In the genomic region with DNA sequence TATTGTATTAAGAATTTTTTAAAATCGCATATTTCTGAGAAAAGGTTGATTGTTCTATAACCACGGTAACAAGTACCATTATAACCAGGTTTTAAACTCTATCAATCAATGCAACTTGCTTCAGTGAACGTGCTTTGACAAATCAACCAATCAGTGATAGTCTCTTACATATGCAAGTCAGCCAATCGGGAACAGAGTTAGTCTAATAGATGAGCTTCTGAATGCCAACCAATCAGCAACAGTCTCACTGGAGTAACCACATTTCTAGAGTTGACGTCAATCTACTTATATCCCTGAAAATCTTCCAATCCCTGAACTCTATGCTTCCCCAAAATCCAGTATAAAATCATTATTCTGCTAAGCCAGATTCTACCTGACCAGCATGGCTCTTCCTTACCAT, we compare ENCODE assay signal across 1 cellular context.
TF ChIP-seq lines count a peak whose summit lies in the region.

No MANE protein-coding gene starts in this region.

TF ChIP-seq in A549, 52 proteins besides CTCF, POLR2A, EP300 and RAD21 (continued from another document):
- TF ChIP-seq, protein P1, sequence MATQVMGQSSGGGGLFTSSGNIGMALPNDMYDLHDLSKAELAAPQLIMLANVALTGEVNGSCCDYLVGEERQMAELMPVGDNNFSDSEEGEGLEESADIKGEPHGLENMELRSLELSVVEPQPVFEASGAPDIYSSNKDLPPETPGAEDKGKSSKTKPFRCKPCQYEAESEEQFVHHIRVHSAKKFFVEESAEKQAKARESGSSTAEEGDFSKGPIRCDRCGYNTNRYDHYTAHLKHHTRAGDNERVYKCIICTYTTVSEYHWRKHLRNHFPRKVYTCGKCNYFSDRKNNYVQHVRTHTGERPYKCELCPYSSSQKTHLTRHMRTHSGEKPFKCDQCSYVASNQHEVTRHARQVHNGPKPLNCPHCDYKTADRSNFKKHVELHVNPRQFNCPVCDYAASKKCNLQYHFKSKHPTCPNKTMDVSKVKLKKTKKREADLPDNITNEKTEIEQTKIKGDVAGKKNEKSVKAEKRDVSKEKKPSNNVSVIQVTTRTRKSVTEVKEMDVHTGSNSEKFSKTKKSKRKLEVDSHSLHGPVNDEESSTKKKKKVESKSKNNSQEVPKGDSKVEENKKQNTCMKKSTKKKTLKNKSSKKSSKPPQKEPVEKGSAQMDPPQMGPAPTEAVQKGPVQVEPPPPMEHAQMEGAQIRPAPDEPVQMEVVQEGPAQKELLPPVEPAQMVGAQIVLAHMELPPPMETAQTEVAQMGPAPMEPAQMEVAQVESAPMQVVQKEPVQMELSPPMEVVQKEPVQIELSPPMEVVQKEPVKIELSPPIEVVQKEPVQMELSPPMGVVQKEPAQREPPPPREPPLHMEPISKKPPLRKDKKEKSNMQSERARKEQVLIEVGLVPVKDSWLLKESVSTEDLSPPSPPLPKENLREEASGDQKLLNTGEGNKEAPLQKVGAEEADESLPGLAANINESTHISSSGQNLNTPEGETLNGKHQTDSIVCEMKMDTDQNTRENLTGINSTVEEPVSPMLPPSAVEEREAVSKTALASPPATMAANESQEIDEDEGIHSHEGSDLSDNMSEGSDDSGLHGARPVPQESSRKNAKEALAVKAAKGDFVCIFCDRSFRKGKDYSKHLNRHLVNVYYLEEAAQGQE (IDR thresholded peaks at IDR 0.05): no peak
- TF ChIP-seq TFCP2L1 (CRISPR knock-in tag; IDR thresholded peaks at IDR 0.05): no peak
- TF ChIP-seq HEYL (CRISPR knock-in tag; IDR thresholded peaks at IDR 0.05): no peak
- TF ChIP-seq MAZ (IDR thresholded peaks at IDR 0.05; ENCODE audit: borderline replicate concordance, low read depth, low read length): no peak
- no peak for TF ChIP-seq JUNB (IDR thresholded peaks at IDR 0.05)
- no peak for TF ChIP-seq CEBPB (IDR thresholded peaks at IDR 0.05)
